8 cellular contexts compared by ENCODE assay signal in genomic region chr10:42753126-42753506, GRCh38. TPM values are rescaled to one million over a fixed set of nuclear protein-coding genes. Genes with fewer than 3 reads are reported as not detected.
A peak's percentile ranks its signal among the peaks of the same experiment; 100 is the strongest.
DNase-seq lines count a peak whose midpoint lies in the region; ATAC-seq and TF ChIP-seq lines count a peak whose summit lies in the region.

No MANE protein-coding gene starts in this region.

- H3K4me3 Mint-ChIP-seq in Calu3 (ENCODE audit: low read depth, unreplicated experiment): peak overlapping the region; percentile 82
- peak overlapping the region; percentile 67 for H3K4me3 Mint-ChIP-seq in activated naive CD4-positive, alpha-beta T cell treated with anti-CD3 and anti-CD28 coated beads for 36 hours

- peaks cover 33% of the 10 kb centered on the region for H3K27me3 Mint-ChIP-seq in Calu3 (ENCODE audit: unreplicated experiment)
- H3K27me3 Mint-ChIP-seq in activated naive CD4-positive, alpha-beta T cell treated with anti-CD3 and anti-CD28 coated beads for 36 hours (ENCODE audit: low read depth): peaks cover 55% of the 10 kb centered on the region

- H3K4me3 ChIP-seq in subcutaneous abdominal adipose tissue (ENCODE audit: low read depth in 1 of 5, low read length in 5 of 5): peak overlapping the region; percentile 22 to 82 (median 67)

- H3K4me1 ChIP-seq in subcutaneous abdominal adipose tissue (ENCODE audit: control insufficient read depth in 5 of 5, insufficient read depth in 5 of 5, low read length in 5 of 5): peaks cover 0 to 31% (median 30%) of the 10 kb centered on the region in 5 donors

- no peaks in the 10 kb centered on the region for H3K4me1 Mint-ChIP-seq in Calu3 (ENCODE audit: low read depth, unreplicated experiment)
- H3K4me1 Mint-ChIP-seq in activated naive CD4-positive, alpha-beta T cell treated with anti-CD3 and anti-CD28 coated beads for 36 hours (ENCODE audit: low read depth): peaks cover 7% of the 10 kb centered on the region

- no peak overlapping the region for H3K27ac ChIP-seq in subcutaneous abdominal adipose tissue (ENCODE audit: low read depth, low read length)

- H3K9me3 ChIP-seq in subcutaneous abdominal adipose tissue (ENCODE audit: control insufficient read depth in 5 of 5, low read length in 5 of 5): no peaks in the 10 kb centered on the region

- DNase-seq in Calu3 (peak; percentile 92), RPMI7951 (ENCODE audit: low read depth) (peak; percentile 62), glomerular visceral epithelial cell (ENCODE audit: extremely low spot score) (peak; percentile 63), omental fat pad (ENCODE audit: low spot score) (peak; percentile 63), NOMO-1 (lab: John Stamatoyannopoulos, UW; ENCODE audit: unreplicated experiment in 2 of 2) (no peak)
- DNase-seq in activated naive CD4-positive, alpha-beta T cell treated with anti-CD3 and anti-CD28 coated beads for 36 hours: peak; percentile 80

- ATAC-seq in HG02623 (IDR thresholded peaks at IDR 0.05; ENCODE audit: unreplicated experiment) (peak; percentile 48), omental fat pad (ENCODE audit: low FRiP score) (peak; percentile 87)

- BruUV-seq in Calu3 (replicated peaks; lab: Mats Ljungman, UMichigan): no TSS peak

- TF ChIP-seq CTCF in Calu3 (IDR thresholded peaks at IDR 0.05; ENCODE audit: unreplicated experiment) (peak; percentile 84), omental fat pad (IDR thresholded peaks at IDR 0.05) (peak in 2 of 3 donors; percentile 53 to 55)

- peak overlapping the region in 3 of 5 donors; percentile 43 to 53 (median 52) for H3K9ac ChIP-seq in subcutaneous abdominal adipose tissue (ENCODE audit: low read length in 5 of 5)

- intact Hi-C loops in Calu3 (cut with micrococcal nuclease; ENCODE audit: unreplicated experiment): loop anchor here (5.0 kb wide), 1 partner anchor 116 kb away; the partner anchor contains the start of gene ZNF33B
- intact Hi-C loops in activated naive CD4-positive, alpha-beta T cell treated with anti-CD3 and anti-CD28 coated beads for 36 hours (cut with micrococcal nuclease): loop anchor here (1.0 to 5.0 kb wide), 6 partner anchors 114 to 709 kb away; partner anchors contain the start of genes RET and ZNF33B

- no peaks in the 10 kb centered on the region for H3K36me3 ChIP-seq in subcutaneous abdominal adipose tissue (ENCODE audit: control insufficient read depth in 5 of 5, insufficient read depth in 5 of 5, low read length in 5 of 5)

- CTCF ChIA-PET in Calu3 (lab: Charles Lee): interaction anchor here (1.8 to 2.1 kb wide), 2 partner anchors 24 to 112 kb away, joined by 4 to 8 read pairs; no protein-coding TSS in a partner anchor
- CTCF ChIA-PET in activated naive CD4-positive, alpha-beta T cell treated with anti-CD3 and anti-CD28 coated beads for 36 hours (lab: Charles Lee): interaction anchor here (0.5 to 1.6 kb wide), 9 partner anchors 9 to 352 kb away, joined by 3 to 5 read pairs (median 4); no protein-coding TSS in a partner anchor

- peaks cover 21% of the 10 kb centered on the region for H3K36me3 Mint-ChIP-seq in Calu3 (ENCODE audit: insufficient read depth, unreplicated experiment)
- H3K36me3 Mint-ChIP-seq in activated naive CD4-positive, alpha-beta T cell treated with anti-CD3 and anti-CD28 coated beads for 36 hours (ENCODE audit: low read depth): no peaks in the 10 kb centered on the region

- H3K9me3 Mint-ChIP-seq in Calu3 (ENCODE audit: low read depth, unreplicated experiment): no peaks in the 10 kb centered on the region
- no peaks in the 10 kb centered on the region for H3K9me3 Mint-ChIP-seq in activated naive CD4-positive, alpha-beta T cell treated with anti-CD3 and anti-CD28 coated beads for 36 hours

- H3K27me3 ChIP-seq in subcutaneous abdominal adipose tissue (ENCODE audit: control insufficient read depth in 5 of 5, insufficient read depth in 4 of 5, low read length in 5 of 5): peaks cover 14 to 37% (median 27%) of the 10 kb centered on the region in 5 donors

- no peak overlapping the region for H3K27ac Mint-ChIP-seq in Calu3 (ENCODE audit: unreplicated experiment)
- no peak overlapping the region for H3K27ac Mint-ChIP-seq in activated naive CD4-positive, alpha-beta T cell treated with anti-CD3 and anti-CD28 coated beads for 36 hours

RNA-seq across cellular contexts. Expression of gene BMS1, which starts 29.5 kb away (rescaled TPM):
- total RNA-seq in Calu3 (2022) (25.9 and 26.2 TPM in 2 replicates), omental fat pad (10 to 100 TPM; 12.4 to 25.2 (median 14.7) TPM)
- 9.9 and 10.3 TPM in 2 replicates for total RNA-seq in RPMI7951 (2014; rRNA removed; shearing (Covaris generic))
- 10 to 100 TPM; 21.4 to 21.6 TPM for total RNA-seq in activated naive CD4-positive, alpha-beta T cell treated with anti-CD3 and anti-CD28 coated beads for 36 hours

Comparison
In these comparisons a context has a peak if more than half of its experiments do, and no peak if none do; other contexts are left out.
1. DNase-seq: peak in Calu3 (single experiment), RPMI7951 (single experiment), activated naive CD4-positive, alpha-beta T cell treated with anti-CD3 and anti-CD28 coated beads for 36 hours (single experiment), glomerular visceral epithelial cell (single experiment) and omental fat pad (single experiment); none in NOMO-1 (0 of 2).